ENCODE assay signal across 27 cellular contexts in genomic region chr15:81279621-81280051, GRCh38. TPM values are rescaled to one million over a fixed set of nuclear protein-coding genes. Genes with fewer than 3 reads are reported as not detected.
DNase-seq lines count a peak whose midpoint lies in the region; ATAC-seq and TF ChIP-seq lines count a peak whose summit lies in the region.
"Had no signal": no experiment of that assay in that cellular context is flagged by ENCODE, and none has a peak within 500 bp of the region (broad histone marks: within the 10 kb centered on the region; RNA-seq: fewer than 3 reads in every experiment).

No MANE protein-coding gene starts in this region.

- H3K27ac ChIP-seq in gastrocnemius medialis, result no peak overlapping the region
- no peak overlapping the region for H3K27ac ChIP-seq in tibial nerve
- H3K27ac ChIP-seq: body of pancreas, coronary artery, heart left ventricle had no signal

- DNase-seq in activated naive CD4-positive, alpha-beta T cell (lab: John Stamatoyannopoulos, UW), result no peak
- DNase-seq in astrocyte of the spinal cord (ENCODE audit: low read depth, low spot score) (peak; percentile 22), memory B cell (ENCODE audit: low spot score in 2 of 2) (no peak), C1 segment of cervical spinal cord (lab: John Stamatoyannopoulos, UW) (no peak), gastrocnemius medialis (no peak), EL (no peak), tibial nerve (ENCODE audit: low spot score in 2 of 2) (no peak)
- DNase-seq: activated CD4-positive, alpha-beta T cell treated with anti-CD3 and anti-CD28 coated beads, Interleukin-2, amount 50 U/mL, for 48 hours; activated T-cell treated with anti-CD3 and anti-CD28 coated beads for 4 hours; body of pancreas; DMS153; H7; heart left ventricle; KG1; naive B cell; NCI-H1092; NCI-H2029 treated with DMSO at 0.1 percent for 48 hours; right cardiac atrium; SK-N-SH; stimulated activated CD4-positive, alpha-beta T cell treated with anti-CD3 and anti-CD28 coated beads, Interleukin-15, amount 100 ng/mL, for 24 hours; uterus had no signal

- H3K4me3 ChIP-seq in astrocyte of the spinal cord (ENCODE audit: low read depth, low read length) (no peak overlapping the region), gastrocnemius medialis (no peak overlapping the region), tibial nerve (no peak overlapping the region)
- H3K4me3 ChIP-seq: body of pancreas, coronary artery, GM12878, heart left ventricle, lung, uterus had no signal

- H3K4me3 Mint-ChIP-seq in activated naive CD4-positive, alpha-beta T cell treated with anti-CD3 and anti-CD28 coated beads, Interleukin-2, amount 50 U/mL, for 24 hours, result no peak overlapping the region
- H3K4me3 Mint-ChIP-seq in memory B cell, result no peak overlapping the region
- H3K4me3 Mint-ChIP-seq: activated naive CD8-positive, alpha-beta T cell; CD14-positive monocyte had no signal

- H3K36me3 ChIP-seq in gastrocnemius medialis (no peaks in the 10 kb centered on the region), tibial nerve (peaks cover 0 to 43% (median 0%) of the 10 kb centered on the region in 3 donors)
- H3K36me3 ChIP-seq: uterus had no signal

- peaks cover 85% of the 10 kb centered on the region for H3K4me1 Mint-ChIP-seq in activated naive CD4-positive, alpha-beta T cell treated with anti-CD3 and anti-CD28 coated beads, Interleukin-2, amount 50 U/mL, for 24 hours
- peaks cover 21% of the 10 kb centered on the region for H3K4me1 Mint-ChIP-seq in memory B cell

- no peak for ATAC-seq in memory B cell (ENCODE audit: low read depth)
- ATAC-seq in gastrocnemius medialis, result no peak
- ATAC-seq: body of pancreas, GM12878, heart left ventricle, right cardiac atrium had no signal

- TF ChIP-seq CTCF in astrocyte of the spinal cord (IDR thresholded peaks at IDR 0.05; ENCODE audit: low read depth, low read length), result no peak
- no peak for TF ChIP-seq CTCF in gastrocnemius medialis (IDR thresholded peaks at IDR 0.05 in 4 of 5, conservative IDR thresholded peaks at IDR 0.05 in 1 of 5)
- no peak for TF ChIP-seq CTCF in tibial nerve (IDR thresholded peaks at IDR 0.05)

- H3K4me1 ChIP-seq in gastrocnemius medialis (peaks cover 0 to 2% of the 10 kb centered on the region in 2 donors), tibial nerve (peaks cover 0 to 32% (median 0%) of the 10 kb centered on the region in 4 donors)

- H3K9me3 ChIP-seq in gastrocnemius medialis, result no peaks in the 10 kb centered on the region
- peaks cover 0 to 20% (median 0%) of the 10 kb centered on the region in 4 donors for H3K9me3 ChIP-seq in tibial nerve
- H3K9me3 ChIP-seq: body of pancreas had no signal

- no peak for TF ChIP-seq POLR2A in gastrocnemius medialis (IDR thresholded peaks at IDR 0.05)
- TF ChIP-seq POLR2A in tibial nerve (IDR thresholded peaks at IDR 0.05), result no peak

- in situ Hi-C loops in astrocyte of the spinal cord (cut with HindIII; ENCODE audit: low sequenced_read_pairs) (no loop called here), gastrocnemius medialis (cut with MboI; ENCODE audit: low sequenced_read_pairs in 4 of 4) (loop anchor here in 3 of 4 donors (5.0 to 10.0 kb wide), 3 partner anchors 55 to 123 kb away; no protein-coding TSS in a partner anchor)

- peaks cover 10% of the 10 kb centered on the region for H3K36me3 Mint-ChIP-seq in activated naive CD4-positive, alpha-beta T cell treated with anti-CD3 and anti-CD28 coated beads, Interleukin-2, amount 50 U/mL, for 24 hours
- H3K36me3 Mint-ChIP-seq in memory B cell, result peaks cover 4% of the 10 kb centered on the region

- TF ChIP-seq EP300 in tibial nerve (IDR thresholded peaks at IDR 0.05), result no peak

- intact Hi-C loops in gastrocnemius medialis (cut with DNase I; ENCODE audit: low total_unique reads), result loop anchor here (5.0 kb wide), 1 partner anchor 58 kb away; no protein-coding TSS in a partner anchor

- peaks cover 10% of the 10 kb centered on the region for H3K9me3 Mint-ChIP-seq in activated naive CD4-positive, alpha-beta T cell treated with anti-CD3 and anti-CD28 coated beads, Interleukin-2, amount 50 U/mL, for 24 hours
- peaks cover 4% of the 10 kb centered on the region for H3K9me3 Mint-ChIP-seq in memory B cell

- no peaks in the 10 kb centered on the region for H3K27me3 Mint-ChIP-seq in activated naive CD4-positive, alpha-beta T cell treated with anti-CD3 and anti-CD28 coated beads, Interleukin-2, amount 50 U/mL, for 24 hours
- no peaks in the 10 kb centered on the region for H3K27me3 Mint-ChIP-seq in memory B cell
- H3K27me3 Mint-ChIP-seq: activated naive CD8-positive, alpha-beta T cell; naive B cell had no signal

- peak overlapping the region; percentile 38 for H3K27ac Mint-ChIP-seq in activated naive CD4-positive, alpha-beta T cell treated with anti-CD3 and anti-CD28 coated beads, Interleukin-2, amount 50 U/mL, for 24 hours
- peak overlapping the region; percentile 28 for H3K27ac Mint-ChIP-seq in memory B cell
- H3K27ac Mint-ChIP-seq: activated naive CD8-positive, alpha-beta T cell had no signal

- WGBS in tibial nerve, 2 donors, result 72 to 78% methylated on average over 7 of the region's 7 CpGs

- H3K27me3 ChIP-seq in gastrocnemius medialis (no peaks in the 10 kb centered on the region), tibial nerve (no peaks in the 10 kb centered on the region)
- H3K27me3 ChIP-seq: body of pancreas, uterus had no signal

RNA-seq across cellular contexts. Expression of gene STARD5, which starts 44.3 kb away (rescaled TPM):
- total RNA-seq in gastrocnemius medialis, result 1 to 10 TPM in 1 of 4 donors, under 1 TPM in 3; 0.36 to 1.7 (median 0.63) TPM
- total RNA-seq in tibial nerve, result 1 to 10 TPM; 4.9 to 7.1 (median 6.1) TPM
